Comparison of ENCODE assay signal across 10 cellular contexts in genomic region chr1:16493731-16494130, GRCh38. TPM values are rescaled to one million over a fixed set of nuclear protein-coding genes. Genes with fewer than 3 reads are reported as not detected.
DNase-seq lines count a peak whose midpoint lies in the region; ATAC-seq, FAIRE-seq and TF ChIP-seq lines count a peak whose summit lies in the region.
"Not testable (repeated sequence)": the region's sequence is repeated elsewhere in the genome, so short reads cannot be mapped to it uniquely, and the experiment has no call there.
"Had no signal": no experiment of that assay in that cellular context is flagged by ENCODE, and none has a peak within 500 bp of the region (broad histone marks: within the 10 kb centered on the region; RNA-seq: fewer than 3 reads in every experiment).

No MANE protein-coding gene starts in this region.

- intact Hi-C loops in CD8-positive, alpha-beta T cell (cut with DNase I, micrococcal nuclease); activated CD4-positive, alpha-beta T cell treated with anti-CD3 and anti-CD28 coated beads for 36 hours (cut with DNase I, micrococcal nuclease); K562 (cut with micrococcal nuclease); upper lobe of right lung (cut with DNase I): not testable (repeated sequence)

- not testable (repeated sequence) for H3K9me1 ChIP-seq in K562 (ENCODE audit: control insufficient read depth, insufficient read depth, low read length)

- H3K27me3 ChIP-seq in CD8-positive, alpha-beta T cell (ENCODE audit: insufficient read depth, low read length); K562 (ENCODE audit: control insufficient read depth in 2 of 2, insufficient read depth in 2 of 2, low read length in 2 of 2); endodermal cell (ENCODE audit: control insufficient read depth, insufficient read depth, low read length, poor library complexity, severe bottlenecking); neural cell (ENCODE audit: insufficient read depth, low read depth, low read length); upper lobe of right lung: not testable (repeated sequence)

- H3K9ac ChIP-seq in K562 (ENCODE audit: insufficient read depth in 1 of 2, low read depth in 2 of 2, low read length in 2 of 2); endodermal cell (ENCODE audit: extremely low read depth, low read length, poor library complexity, severe bottlenecking); neural cell (ENCODE audit: low read length): not testable (repeated sequence)

- not testable (repeated sequence) for TF ChIP-seq EP300 in K562 (IDR thresholded peaks at IDR 0.05; ENCODE audit: low read length); neural cell (conservative IDR thresholded peaks at IDR 0.05; ENCODE audit: poor library complexity, severe bottlenecking)

- peaks cover 15% of the 10 kb centered on the region for H3K4me1 Mint-ChIP-seq in CD8-positive, alpha-beta T cell (ENCODE audit: low read depth)
- peaks cover 10% of the 10 kb centered on the region for H3K4me1 Mint-ChIP-seq in activated CD4-positive, alpha-beta T cell treated with anti-CD3 and anti-CD28 coated beads for 36 hours
- H3K4me1 Mint-ChIP-seq in endodermal cell: not testable (repeated sequence)

- H3K79me2 ChIP-seq in K562 (ENCODE audit: control insufficient read depth, insufficient read depth, low read length); neural cell (replicated peaks; ENCODE audit: insufficient read depth, low read length): not testable (repeated sequence)

- not testable (repeated sequence) for H4K20me1 ChIP-seq in K562 (replicated peaks; ENCODE audit: control insufficient read depth, insufficient read depth, low read length); neural cell (ENCODE audit: insufficient read depth)

- not testable (repeated sequence) for H3K9me3 ChIP-seq in CD8-positive, alpha-beta T cell (ENCODE audit: low read length); K562 (replicated peaks; ENCODE audit: control insufficient read depth, insufficient read depth, low read depth, low read length); endodermal cell (ENCODE audit: control insufficient read depth, low read length); neural cell (ENCODE audit: low read length); upper lobe of right lung

- in situ Hi-C loops in K562 (cut with MboI): not testable (repeated sequence)

- CTCF ChIA-PET in CD8-positive, alpha-beta T cell (lab: Charles Lee): interaction anchor here (0.6 kb wide), 1 partner anchor 330 kb away, joined by 3 read pairs; no protein-coding TSS in a partner anchor
- CTCF ChIA-PET in activated CD4-positive, alpha-beta T cell treated with anti-CD3 and anti-CD28 coated beads for 36 hours (lab: Charles Lee): interaction anchor here (1.0 kb wide), 1 partner anchor 109 kb away, joined by 3 read pairs; no protein-coding TSS in a partner anchor
- CTCF ChIA-PET in K562 (lab: Yijun Ruan, JAX; ENCODE audit: low intra/inter-chr PET ratio): not testable (repeated sequence)

- TF ChIP-seq POLR2A in K562 (conservative IDR thresholded peaks at IDR 0.05): not testable (repeated sequence)

- not testable (repeated sequence) for TF ChIP-seq CTCF in CD8-positive, alpha-beta T cell (IDR thresholded peaks at IDR 0.05); K562 (IDR thresholded peaks at IDR 0.05 in 2 of 3, conservative IDR thresholded peaks at IDR 0.05 in 1 of 3; ENCODE audit: insufficient read depth in 2 of 3, low read depth in 1 of 3, low read length in 3 of 3); endodermal cell (conservative IDR thresholded peaks at IDR 0.05); neural cell (IDR thresholded peaks at IDR 0.05; ENCODE audit: poor library complexity, severe bottlenecking); upper lobe of right lung (IDR thresholded peaks at IDR 0.05)

- H3K4me2 ChIP-seq in K562 (ENCODE audit: insufficient read depth, low read length); neural cell (ENCODE audit: low read length): not testable (repeated sequence)

- H3F3A ChIP-seq in neural cell (ENCODE audit: insufficient read depth, low read length, poor library complexity, severe bottlenecking): not testable (repeated sequence)

- not testable (repeated sequence) for ATAC-seq in CD8-positive, alpha-beta T cell; activated CD4-positive, alpha-beta T cell treated with anti-CD3 and anti-CD28 coated beads for 36 hours; K562; upper lobe of right lung

- peak overlapping the region; percentile 6 for H3K27ac Mint-ChIP-seq in CD8-positive, alpha-beta T cell
- peak overlapping the region; percentile 43 for H3K27ac Mint-ChIP-seq in activated CD4-positive, alpha-beta T cell treated with anti-CD3 and anti-CD28 coated beads for 36 hours
- H3K27ac Mint-ChIP-seq in endodermal cell: peak overlapping the region; percentile 19

- peaks cover 12% of the 10 kb centered on the region for H3K36me3 Mint-ChIP-seq in CD8-positive, alpha-beta T cell
- H3K36me3 Mint-ChIP-seq in activated CD4-positive, alpha-beta T cell treated with anti-CD3 and anti-CD28 coated beads for 36 hours (ENCODE audit: low read depth): not testable (repeated sequence)
- H3K36me3 Mint-ChIP-seq in endodermal cell (ENCODE audit: low read depth): peaks cover 11% of the 10 kb centered on the region

- H2AFZ ChIP-seq in K562 (ENCODE audit: low read depth, low read length); neural cell (ENCODE audit: low read depth, low read length): not testable (repeated sequence)

- H3K4me1 ChIP-seq in CD8-positive, alpha-beta T cell (ENCODE audit: insufficient read depth, low read length); endodermal cell (ENCODE audit: control insufficient read depth, insufficient read depth, low read length); upper lobe of right lung: not testable (repeated sequence)
- peaks cover 3 to 19% of the 10 kb centered on the region in 2 experiments; a peak in 2 of 5 replicates for H3K4me1 ChIP-seq in K562 (replicated peaks in 1 of 2; ENCODE audit: control insufficient read depth in 2 of 2, insufficient read depth in 2 of 2, low read length in 2 of 2)

- H3K27me3 Mint-ChIP-seq in CD8-positive, alpha-beta T cell (ENCODE audit: low read depth); activated CD4-positive, alpha-beta T cell treated with anti-CD3 and anti-CD28 coated beads for 36 hours; endodermal cell (ENCODE audit: insufficient read depth): not testable (repeated sequence)

- not testable (repeated sequence) for DNase-seq in CD8-positive, alpha-beta T cell; activated CD4-positive, alpha-beta T cell treated with anti-CD3 and anti-CD28 coated beads for 36 hours; K562 (ENCODE audit: extremely low read depth in 1 of 4, low spot score in 3 of 4); endodermal cell
- DNase-seq in upper lobe of right lung: peak; percentile 40

- not testable (repeated sequence) for H3K9me3 Mint-ChIP-seq in CD8-positive, alpha-beta T cell; activated CD4-positive, alpha-beta T cell treated with anti-CD3 and anti-CD28 coated beads for 36 hours (ENCODE audit: low read depth); endodermal cell

- H3K27ac ChIP-seq in CD8-positive, alpha-beta T cell (ENCODE audit: low read depth, low read length); K562 (ENCODE audit: extremely low read depth, low read depth, low read length); endodermal cell (ENCODE audit: low read depth, low read length); upper lobe of right lung: not testable (repeated sequence)
- H3K27ac ChIP-seq in neural cell (ENCODE audit: low read length): peak overlapping the region; percentile 62

- H3K4me3 ChIP-seq in CD8-positive, alpha-beta T cell (ENCODE audit: low read depth, low read length); K562; endodermal cell (ENCODE audit: low read length); neural cell (ENCODE audit: low read length); upper lobe of right lung: not testable (repeated sequence)

- H3K36me3 ChIP-seq in CD8-positive, alpha-beta T cell (ENCODE audit: insufficient read depth, low read length); K562 (ENCODE audit: control insufficient read depth, insufficient read depth, low read length); endodermal cell (ENCODE audit: control insufficient read depth, insufficient read depth, low read length); neural cell (ENCODE audit: insufficient read depth, low read length); upper lobe of right lung: not testable (repeated sequence)

- FAIRE-seq in K562 (lab: Jason Lieb, UNC): not testable (repeated sequence)

- H3K9me2 ChIP-seq in neural cell (ENCODE audit: insufficient read depth, low read length): not testable (repeated sequence)

- not testable (repeated sequence) for BruUV-seq in K562 (replicated peaks; lab: Mats Ljungman, UMichigan)

- POLR2A ChIA-PET in CD8-positive, alpha-beta T cell (lab: Charles Lee); activated CD4-positive, alpha-beta T cell treated with anti-CD3 and anti-CD28 coated beads for 36 hours (lab: Charles Lee); K562 (lab: Yijun Ruan, JAX): not testable (repeated sequence)

- TF ChIP-seq RAD21 in K562 (CRISPR knock-in tag; conservative IDR thresholded peaks at IDR 0.05 in 1 of 2, IDR thresholded peaks at IDR 0.05 in 1 of 2); neural cell (conservative IDR thresholded peaks at IDR 0.05): not testable (repeated sequence)

- WGBS in K562 (ENCODE audit: insufficient coverage, low coverage, missing lambda C conversion rate): 57% methylated on average over 9 of the region's 9 CpGs
- 44 to 82% methylated on average over 2 to 9 of the region's 9 CpGs for WGBS in endodermal cell (ENCODE audit: insufficient coverage in 1 of 2, insufficient read length in 1 of 2), 2 experiments

- not testable (repeated sequence) for H3K4me3 Mint-ChIP-seq in CD8-positive, alpha-beta T cell; activated CD4-positive, alpha-beta T cell treated with anti-CD3 and anti-CD28 coated beads for 36 hours; endodermal cell

RNA-seq across cellular contexts. Expression of gene RNU1-1, which starts 20.4 kb away (rescaled TPM):
- 1,000 to 10,000 TPM; 3,774 to 3,852 TPM for total RNA-seq in CD8-positive, alpha-beta T cell
- total RNA-seq in activated CD4-positive, alpha-beta T cell treated with anti-CD3 and anti-CD28 coated beads for 36 hours: 1,000 to 10,000 TPM; 1,573 to 2,291 TPM
- under 0.01 TPM in 2 replicates for total RNA-seq in K562 (2011; cell fraction: chromatin; rRNA removed; ENCODE audit: low replicate concordance)
- under 0.01 and 21,200 TPM in 2 replicates for total RNA-seq in K562 (2011; cell fraction: nucleolus; rRNA removed)
- total RNA-seq in K562 (2011; cell fraction: nucleoplasm; rRNA removed): under 0.01 and 24,158 TPM in 2 replicates
- total RNA-seq in K562 (2014; rRNA removed) (under 0.01 TPM in 2 replicates), K562 (2014; rRNA removed; fragmentation: Illumina TruSeq; extraction: Trizol) (28,565 and 32,823 TPM in 2 replicates), K562 (2015; rRNA removed; fragmentation: Illumina TruSeq; extraction: Trizol) (20,456 and 27,045 TPM in 2 replicates), K562 (2021) (2,231 and 2,538 TPM in 2 replicates), endodermal cell (1,000 to 10,000 TPM; 2,483 to 3,611 TPM), upper lobe of right lung (6,622 TPM)
- polyA plus RNA-seq in K562 (2011; rRNA removed) (83.9 TPM in 1 of 2 replicates, not detected in the other), K562 (2014; fragmentation: Illumina TruSeq; extraction: Trizol) (not detected in 2 replicates), K562 (2014; fragmentation: Nextera tagmentation; extraction: Ambion mirVana) (1 to 10 TPM in 1 of 2 experiments, not detected in 1; 3.0 TPM), K562 (2014; rRNA removed) (not detected in 2 replicates), neural cell (under 0.01 TPM in 1 of 2 replicates, not detected in the other)
- polyA plus RNA-seq in K562 (2011; cell fraction: cytosol; rRNA removed): under 0.01 TPM in 1 of 2 replicates, not detected in the other
- under 0.01 and 1,424 TPM in 2 replicates for polyA plus RNA-seq in K562 (2011; cell fraction: nucleus; rRNA removed)
- polyA plus RNA-seq in K562 (2012): 25.1 TPM in 1 of 2 replicates, not detected in the other
- polyA minus RNA-seq in K562 (2011; rRNA and poly(A)+ RNA removed): 10,756 and 20,531 TPM in 2 replicates
- 58,964 and 66,171 TPM in 2 replicates for polyA minus RNA-seq in K562 (2011; cell fraction: cytosol; rRNA and poly(A)+ RNA removed)
- 66,769 and 85,880 TPM in 2 replicates for polyA minus RNA-seq in K562 (2011; cell fraction: nucleus; rRNA and poly(A)+ RNA removed)
- polyA plus RNA-seq in endodermal cell (2013, experiment 1 of 2): 11,872 TPM
- polyA plus RNA-seq in endodermal cell (2013, experiment 2 of 2): 14,577 TPM
- polyA minus RNA-seq in neural cell: under 0.01 TPM in 2 replicates
- polyA plus RNA-seq: IMR-90 had no signal

RNA-seq across cellular contexts. Expression of gene NECAP2, which starts 53.2 kb away (rescaled TPM):
- total RNA-seq in CD8-positive, alpha-beta T cell: 10 to 100 TPM; 52.1 to 53.7 TPM
- 10 to 100 TPM; 46.5 to 54.2 TPM for total RNA-seq in activated CD4-positive, alpha-beta T cell treated with anti-CD3 and anti-CD28 coated beads for 36 hours
- 80.1 and 150 TPM in 2 replicates for total RNA-seq in K562 (2011; cell fraction: chromatin; rRNA removed; ENCODE audit: low replicate concordance)
- 98.0 and 100 TPM in 2 replicates for total RNA-seq in K562 (2011; cell fraction: nucleolus; rRNA removed)
- 86.6 and 88.1 TPM in 2 replicates for total RNA-seq in K562 (2011; cell fraction: nucleoplasm; rRNA removed)
- total RNA-seq in K562 (2014; rRNA removed) (82.8 and 105 TPM in 2 replicates), K562 (2014; rRNA removed; fragmentation: Illumina TruSeq; extraction: Trizol) (58.6 and 62.1 TPM in 2 replicates), K562 (2015; rRNA removed; fragmentation: Illumina TruSeq; extraction: Trizol) (77.6 and 79.2 TPM in 2 replicates), K562 (2021) (71.9 and 72.5 TPM in 2 replicates), endodermal cell (10 to 100 TPM; 43.9 to 45.8 TPM), upper lobe of right lung (78.1 TPM)
- polyA plus RNA-seq in K562 (2011; rRNA removed) (81.8 and 85.4 TPM in 2 replicates), K562 (2014; fragmentation: Illumina TruSeq; extraction: Trizol) (92.9 and 93.7 TPM in 2 replicates), K562 (2014; fragmentation: Nextera tagmentation; extraction: Ambion mirVana) (10 to 100 TPM; 22.7 to 30.6 TPM), K562 (2014; rRNA removed) (107 and 118 TPM in 2 replicates), neural cell (69.3 and 80.2 TPM in 2 replicates)
- polyA plus RNA-seq in K562 (2011; cell fraction: cytosol; rRNA removed): 92.3 and 104 TPM in 2 replicates
- 65.6 and 71.5 TPM in 2 replicates for polyA plus RNA-seq in K562 (2011; cell fraction: nucleus; rRNA removed)
- 75.2 and 79.0 TPM in 2 replicates for polyA plus RNA-seq in K562 (2012)
- 70.5 and 74.7 TPM in 2 replicates for polyA minus RNA-seq in K562 (2011; rRNA and poly(A)+ RNA removed)
- 45.0 and 45.3 TPM in 2 replicates for polyA minus RNA-seq in K562 (2011; cell fraction: cytosol; rRNA and poly(A)+ RNA removed)
- 31.8 and 51.9 TPM in 2 replicates for polyA minus RNA-seq in K562 (2011; cell fraction: nucleus; rRNA and poly(A)+ RNA removed)
- 40.4 TPM for polyA plus RNA-seq in endodermal cell (2013, experiment 1 of 2)
- 37.9 TPM for polyA plus RNA-seq in endodermal cell (2013, experiment 2 of 2)
- polyA minus RNA-seq in neural cell: 18.6 and 27.5 TPM in 2 replicates

RNA-seq across cellular contexts. Expression of gene SPATA21, which starts 56.5 kb away (rescaled TPM):
- total RNA-seq in CD8-positive, alpha-beta T cell: not detected
- total RNA-seq in activated CD4-positive, alpha-beta T cell treated with anti-CD3 and anti-CD28 coated beads for 36 hours: not detected
- total RNA-seq in K562 (2011; cell fraction: chromatin; rRNA removed; ENCODE audit: low replicate concordance): 0.19 and 0.77 TPM in 2 replicates
- total RNA-seq in K562 (2011; cell fraction: nucleolus; rRNA removed): 0.33 and 0.53 TPM in 2 replicates
- total RNA-seq in K562 (2011; cell fraction: nucleoplasm; rRNA removed): 0.22 TPM in 1 of 2 replicates, not detected in the other
- total RNA-seq in K562 (2014; rRNA removed) (0.08 TPM in 1 of 2 replicates, not detected in the other), K562 (2014; rRNA removed; fragmentation: Illumina TruSeq; extraction: Trizol) (0.11 and 0.13 TPM in 2 replicates), K562 (2015; rRNA removed; fragmentation: Illumina TruSeq; extraction: Trizol) (0.11 TPM in 1 of 2 replicates, not detected in the other), K562 (2021) (0.13 TPM in 1 of 2 replicates, not detected in the other), endodermal cell (not detected), upper lobe of right lung (not detected)
- polyA plus RNA-seq in K562 (2011; rRNA removed) (0.04 and 0.17 TPM in 2 replicates), K562 (2014; fragmentation: Illumina TruSeq; extraction: Trizol) (0.15 TPM in 1 of 2 replicates, not detected in the other), K562 (2014; fragmentation: Nextera tagmentation; extraction: Ambion mirVana) (under 1 TPM in 1 of 2 experiments, not detected in 1; 0.10 TPM), K562 (2014; rRNA removed) (0.28 and 0.36 TPM in 2 replicates), neural cell (0.15 and 0.68 TPM in 2 replicates)
- 0.07 and 0.25 TPM in 2 replicates for polyA plus RNA-seq in K562 (2011; cell fraction: cytosol; rRNA removed)
- polyA plus RNA-seq in K562 (2011; cell fraction: nucleus; rRNA removed): 0.17 and 0.87 TPM in 2 replicates
- polyA plus RNA-seq in K562 (2012): 0.12 and 0.26 TPM in 2 replicates
- polyA minus RNA-seq in K562 (2011; rRNA and poly(A)+ RNA removed): not detected in 2 replicates
- polyA minus RNA-seq in K562 (2011; cell fraction: cytosol; rRNA and poly(A)+ RNA removed): not detected in 2 replicates
- not detected in 2 replicates for polyA minus RNA-seq in K562 (2011; cell fraction: nucleus; rRNA and poly(A)+ RNA removed)
- not detected for polyA plus RNA-seq in endodermal cell (2013, experiment 1 of 2)
- polyA plus RNA-seq in endodermal cell (2013, experiment 2 of 2): not detected
- polyA minus RNA-seq in neural cell: not detected in 2 replicates
- total RNA-seq: Calu3; CD4-positive, CD25-positive, alpha-beta regulatory T cell; Daoy; IMR-90 had no signal
- polyA plus RNA-seq: CD4-positive, CD25-positive, alpha-beta regulatory T cell; IMR-90 had no signal
